Comparison of ENCODE assay signal across 8 cellular contexts in genomic region chr4:1723131-1723801, GRCh38. TPM values are rescaled to one million over a fixed set of nuclear protein-coding genes. Genes with fewer than 3 reads are reported as not detected.
DNase-seq lines count a peak whose midpoint lies in the region; ATAC-seq and TF ChIP-seq lines count a peak whose summit lies in the region.

No MANE protein-coding gene starts in this region.

- H3K36me3 ChIP-seq in HUES48 (ENCODE audit: control insufficient read depth, insufficient read depth, low read length) = peaks cover 61% of the 10 kb centered on the region

- no peak overlapping the region for H3K9ac ChIP-seq in HUES48 (ENCODE audit: low read depth, low read length)

- peak; percentile 44 to 51 for ATAC-seq in activated CD4-positive, CD25-positive, alpha-beta regulatory T cell treated with anti-CD3 and anti-CD28 coated beads, Interleukin-2, amount 50 U/mL, for 24 hours
- ATAC-seq in GM18498 (IDR thresholded peaks at IDR 0.05; ENCODE audit: unreplicated experiment) (no peak), omental fat pad (ENCODE audit: low FRiP score) (no peak), GM21367 (IDR thresholded peaks at IDR 0.05; ENCODE audit: unreplicated experiment) (no peak)

- no peaks in the 10 kb centered on the region for H3K9me3 ChIP-seq in HUES48 (ENCODE audit: control insufficient read depth, insufficient read depth, low read length)

- H3K4me3 ChIP-seq in HUES48 (ENCODE audit: low read depth, low read length) = peak overlapping the region; percentile 88; the same call in 1 of the 2 replicates
- H3K4me3 ChIP-seq in fibroblast of mammary gland (ENCODE audit: control insufficient read depth, low read depth, low read length) = peak overlapping the region; percentile 75

- no peak overlapping the region for H3K27ac ChIP-seq in HUES48 (ENCODE audit: low read depth, low read length)

- no peak for TF ChIP-seq CTCF in fibroblast of mammary gland (conservative IDR thresholded peaks at IDR 0.05; ENCODE audit: control insufficient read depth, insufficient read depth, low read depth, low read length)
- TF ChIP-seq CTCF in omental fat pad (IDR thresholded peaks at IDR 0.05) = no peak

- no peaks in the 10 kb centered on the region for H3K27me3 ChIP-seq in HUES48 (ENCODE audit: control insufficient read depth, insufficient read depth, low read length)

- DNase-seq in fibroblast of mammary gland (ENCODE audit: low read depth) (no peak), foreskin melanocyte (no peak), omental fat pad (ENCODE audit: low spot score) (no peak)
- DNase-seq in stimulated activated CD8-positive, alpha-beta memory T cell treated with anti-CD3 and anti-CD28 coated beads, Interleukin-4, amount 100 ng/mL, for 48 hours = peak; percentile 68

- peaks cover 12% of the 10 kb centered on the region for H3K4me1 ChIP-seq in HUES48 (ENCODE audit: control insufficient read depth, insufficient read depth, low read length)

RNA-seq across cellular contexts. Expression of gene TACC3, which starts 1.9 kb away (rescaled TPM):
- total RNA-seq in omental fat pad = 10 to 100 TPM in 2 of 4 donors, 1 to 10 TPM in 2; 6.0 to 25.7 (median 10.0) TPM

RNA-seq across cellular contexts. Expression of gene TMEM129, which starts 2.1 kb away (rescaled TPM):
- total RNA-seq in omental fat pad = 10 to 100 TPM; 31.9 to 59.0 (median 43.5) TPM

RNA-seq across cellular contexts. Expression of gene SLBP, which starts 11.1 kb away (rescaled TPM):
- 10 to 100 TPM; 33.3 to 58.4 (median 40.3) TPM for total RNA-seq in omental fat pad

RNA-seq across cellular contexts. Expression of gene FAM53A, which starts 39.2 kb away (rescaled TPM):
- 10 to 100 TPM in 1 of 4 donors, 1 to 10 TPM in 3; 2.0 to 10.9 (median 5.6) TPM for total RNA-seq in omental fat pad

Comparison
In these comparisons a context has a peak if more than half of its experiments do, and no peak if none do; other contexts are left out.
1. ATAC-seq: peak in activated CD4-positive, CD25-positive, alpha-beta regulatory T cell treated with anti-CD3 and anti-CD28 coated beads, Interleukin-2, amount 50 U/mL, for 24 hours (2 of 2); none in GM18498 (single experiment), omental fat pad (single experiment) and GM21367 (single experiment).